In genomic region chr3:31312400-31312799, GRCh38 we compare ENCODE assay signal across 23 cellular contexts.
DNase-seq lines count a peak whose midpoint lies in the region; ATAC-seq and TF ChIP-seq lines count a peak whose summit lies in the region.
"Had no signal": no experiment of that assay in that cellular context is flagged by ENCODE, and none has a peak within 500 bp of the region (broad histone marks: within the 10 kb centered on the region; RNA-seq: fewer than 3 reads in every experiment).

No MANE protein-coding gene starts in this region.

- DNase-seq in MCF 10A (ENCODE audit: unreplicated experiment) (peak; percentile 7), breast epithelium (ENCODE audit: low spot score in 2 of 2) (no peak), NB4 (ENCODE audit: low read depth) (peak; percentile 85), epithelial cell of esophagus (ENCODE audit: low read depth) (peak; percentile 9), type B pancreatic cell (ENCODE audit: extremely low spot score, unreplicated experiment) (no peak), gastrocnemius medialis (no peak), sigmoid colon (no peak), T-helper 2 cell (no peak)
- DNase-seq: activated B cell treated with CpG ODN at 0.5 μM for 24 hours; activated CD4-positive, alpha-beta T cell treated with anti-CD3 and anti-CD28 coated beads, Interleukin-2, amount 50 U/mL, for 4 hours; cerebellar nuclear complex; hypothalamus; left ventricle myocardium inferior; naive thymus-derived CD4-positive, alpha-beta T cell; NCI-H1694 treated with DMSO at 0.1 percent for 48 hours; NCI-H82; Right ventricle myocardium superior; SW 1271 had no signal

- H3K9me3 Mint-ChIP-seq in MCF 10A (ENCODE audit: unreplicated experiment) (no peaks in the 10 kb centered on the region), type B pancreatic cell (peaks cover 15% of the 10 kb centered on the region)

- no peak overlapping the region for H3K4me3 ChIP-seq in breast epithelium
- no peak overlapping the region for H3K4me3 ChIP-seq in NB4 (ENCODE audit: low read depth, low read length)
- H3K4me3 ChIP-seq in epithelial cell of esophagus (ENCODE audit: low read length) = no peak overlapping the region
- no peak overlapping the region for H3K4me3 ChIP-seq in gastrocnemius medialis
- H3K4me3 ChIP-seq in sigmoid colon = no peak overlapping the region
- H3K4me3 ChIP-seq: gastroesophageal sphincter, K562, left ventricle myocardium inferior had no signal

- H3K36me3 ChIP-seq in breast epithelium = no peaks in the 10 kb centered on the region
- no peaks in the 10 kb centered on the region for H3K36me3 ChIP-seq in gastrocnemius medialis
- H3K36me3 ChIP-seq in sigmoid colon = no peaks in the 10 kb centered on the region
- H3K36me3 ChIP-seq: gastroesophageal sphincter, left ventricle myocardium inferior had no signal

- 85 to 90% methylated on average over 2 of the region's 2 CpGs for WGBS in sigmoid colon, 2 donors

- CTCF ChIA-PET in MCF 10A (lab: Yijun Ruan, JAX) = no interaction called here

- no peak for ATAC-seq in gastrocnemius medialis
- ATAC-seq: activated T-helper 17 cell treated with anti-CD3 and anti-CD28 coated beads, Interleukin-2, amount 50 U/mL, for 72 hours; gastroesophageal sphincter; K562; naive thymus-derived CD4-positive, alpha-beta T cell; PC-3 had no signal

- no peaks in the 10 kb centered on the region for H3K4me1 Mint-ChIP-seq in MCF 10A (ENCODE audit: insufficient read depth, unreplicated experiment)
- H3K4me1 Mint-ChIP-seq in type B pancreatic cell (ENCODE audit: unreplicated experiment) = peaks cover 20% of the 10 kb centered on the region
- H3K4me1 Mint-ChIP-seq: activated B cell treated with CpG ODN at 0.5 μM for 24 hours had no signal

- no peaks in the 10 kb centered on the region for H3K9me3 ChIP-seq in breast epithelium
- H3K9me3 ChIP-seq in gastrocnemius medialis = no peaks in the 10 kb centered on the region
- no peaks in the 10 kb centered on the region for H3K9me3 ChIP-seq in sigmoid colon
- H3K9me3 ChIP-seq: gastroesophageal sphincter, left ventricle myocardium inferior had no signal

- TF ChIP-seq POLR2A in breast epithelium (IDR thresholded peaks at IDR 0.05) = no peak
- TF ChIP-seq POLR2A in NB4 (IDR thresholded peaks at IDR 0.05; ENCODE audit: extremely low read depth, insufficient read length) = no peak
- TF ChIP-seq POLR2A in gastrocnemius medialis (IDR thresholded peaks at IDR 0.05) = no peak
- TF ChIP-seq POLR2A in sigmoid colon (IDR thresholded peaks at IDR 0.05) = no peak

- H3K27me3 Mint-ChIP-seq in MCF 10A (ENCODE audit: insufficient read depth, unreplicated experiment) (no peaks in the 10 kb centered on the region), type B pancreatic cell (no peaks in the 10 kb centered on the region)
- H3K27me3 Mint-ChIP-seq: activated naive CD4-positive, alpha-beta T cell treated with anti-CD3 and anti-CD28 coated beads, Interleukin-2, amount 50 U/mL, for 24 hours; activated T-helper 17 cell treated with anti-CD3 and anti-CD28 coated beads, Interleukin-2, amount 50 U/mL, for 72 hours; naive thymus-derived CD4-positive, alpha-beta T cell had no signal

- TF ChIP-seq EP300 in sigmoid colon (IDR thresholded peaks at IDR 0.05) = no peak

- TF ChIP-seq CTCF in MCF 10A (IDR thresholded peaks at IDR 0.05; ENCODE audit: unreplicated experiment) (no peak), breast epithelium (IDR thresholded peaks at IDR 0.05) (no peak), NB4 (IDR thresholded peaks at IDR 0.05; ENCODE audit: low read depth, low read length) (no peak), epithelial cell of esophagus (IDR thresholded peaks at IDR 0.05; ENCODE audit: insufficient read depth, low read depth, low read length, missing control alignments) (no peak), type B pancreatic cell (conservative IDR thresholded peaks at IDR 0.05) (no peak), gastrocnemius medialis (IDR thresholded peaks at IDR 0.05 in 4 of 5, conservative IDR thresholded peaks at IDR 0.05 in 1 of 5) (no peak), sigmoid colon (IDR thresholded peaks at IDR 0.05) (no peak)

- BruUV-seq in MCF 10A (replicated peaks; lab: Mats Ljungman, UMichigan) = no TSS peak

- H3K4me1 ChIP-seq in breast epithelium (no peaks in the 10 kb centered on the region), gastrocnemius medialis (no peaks in the 10 kb centered on the region), sigmoid colon (peaks cover 0 to 6% (median 5%) of the 10 kb centered on the region in 4 donors)

- H3K27ac ChIP-seq in breast epithelium (no peak overlapping the region), gastrocnemius medialis (no peak overlapping the region), sigmoid colon (no peak overlapping the region)
- H3K27ac ChIP-seq: gastroesophageal sphincter, left ventricle myocardium inferior had no signal

- no peak overlapping the region for H3K4me3 Mint-ChIP-seq in MCF 10A (ENCODE audit: unreplicated experiment)
- peak overlapping the region; percentile 11 for H3K4me3 Mint-ChIP-seq in type B pancreatic cell
- H3K4me3 Mint-ChIP-seq: activated B cell treated with CpG ODN at 0.5 μM for 24 hours; activated naive CD4-positive, alpha-beta T cell treated with anti-CD3 and anti-CD28 coated beads, Interleukin-2, amount 50 U/mL, for 24 hours; activated T-helper 17 cell treated with anti-CD3 and anti-CD28 coated beads, Interleukin-2, amount 50 U/mL, for 72 hours had no signal

- in situ Hi-C loops in gastrocnemius medialis (cut with MboI; ENCODE audit: low sequenced_read_pairs in 4 of 4) = no loop called here

- intact Hi-C loops in MCF 10A (cut with micrococcal nuclease) (no loop called here), breast epithelium (cut with DNase I; ENCODE audit: low total_unique reads) (no loop called here), gastrocnemius medialis (cut with DNase I; ENCODE audit: low total_unique reads) (no loop called here), sigmoid colon (cut with DNase I) (no loop called here)

- no peaks in the 10 kb centered on the region for H3K27me3 ChIP-seq in breast epithelium
- no peaks in the 10 kb centered on the region for H3K27me3 ChIP-seq in gastrocnemius medialis
- no peaks in the 10 kb centered on the region for H3K27me3 ChIP-seq in sigmoid colon
- H3K27me3 ChIP-seq: gastroesophageal sphincter had no signal

- POLR2A ChIA-PET in MCF 10A (lab: Yijun Ruan, JAX) = no interaction called here

- H3K36me3 Mint-ChIP-seq in MCF 10A (ENCODE audit: insufficient read depth, unreplicated experiment) = no peaks in the 10 kb centered on the region
- peaks cover 7% of the 10 kb centered on the region for H3K36me3 Mint-ChIP-seq in type B pancreatic cell

- no peak overlapping the region for H3K27ac Mint-ChIP-seq in MCF 10A (ENCODE audit: low read depth, unreplicated experiment)
- peak overlapping the region; percentile 9 for H3K27ac Mint-ChIP-seq in type B pancreatic cell
- H3K27ac Mint-ChIP-seq: activated B cell treated with CpG ODN at 0.5 μM for 24 hours; activated naive CD4-positive, alpha-beta T cell treated with anti-CD3 and anti-CD28 coated beads, Interleukin-2, amount 50 U/mL, for 24 hours; activated T-helper 17 cell treated with anti-CD3 and anti-CD28 coated beads, Interleukin-2, amount 50 U/mL, for 72 hours had no signal

Comparison
In these comparisons a context has a peak if more than half of its experiments do, and no peak if none do; other contexts are left out.
1. DNase-seq: peak in MCF 10A (single experiment), NB4 (single experiment) and epithelial cell of esophagus (single experiment); none in breast epithelium (0 of 2), type B pancreatic cell (single experiment), gastrocnemius medialis (0 of 2), sigmoid colon (single experiment) and T-helper 2 cell (0 of 5).